1 cellular context compared by ENCODE assay signal in genomic region chr2:32039447-32040219, GRCh38.
TF ChIP-seq lines count a peak whose summit lies in the region.

Gene DPY30 (minus strand): TSS chr2:32039805. CDS start chr2:32039456, 349 bp downstream.

TF ChIP-seq in K562, 482 proteins besides CTCF, POLR2A, EP300 and RAD21 (continued from another document and continues in another):
- TF ChIP-seq, protein P1, sequence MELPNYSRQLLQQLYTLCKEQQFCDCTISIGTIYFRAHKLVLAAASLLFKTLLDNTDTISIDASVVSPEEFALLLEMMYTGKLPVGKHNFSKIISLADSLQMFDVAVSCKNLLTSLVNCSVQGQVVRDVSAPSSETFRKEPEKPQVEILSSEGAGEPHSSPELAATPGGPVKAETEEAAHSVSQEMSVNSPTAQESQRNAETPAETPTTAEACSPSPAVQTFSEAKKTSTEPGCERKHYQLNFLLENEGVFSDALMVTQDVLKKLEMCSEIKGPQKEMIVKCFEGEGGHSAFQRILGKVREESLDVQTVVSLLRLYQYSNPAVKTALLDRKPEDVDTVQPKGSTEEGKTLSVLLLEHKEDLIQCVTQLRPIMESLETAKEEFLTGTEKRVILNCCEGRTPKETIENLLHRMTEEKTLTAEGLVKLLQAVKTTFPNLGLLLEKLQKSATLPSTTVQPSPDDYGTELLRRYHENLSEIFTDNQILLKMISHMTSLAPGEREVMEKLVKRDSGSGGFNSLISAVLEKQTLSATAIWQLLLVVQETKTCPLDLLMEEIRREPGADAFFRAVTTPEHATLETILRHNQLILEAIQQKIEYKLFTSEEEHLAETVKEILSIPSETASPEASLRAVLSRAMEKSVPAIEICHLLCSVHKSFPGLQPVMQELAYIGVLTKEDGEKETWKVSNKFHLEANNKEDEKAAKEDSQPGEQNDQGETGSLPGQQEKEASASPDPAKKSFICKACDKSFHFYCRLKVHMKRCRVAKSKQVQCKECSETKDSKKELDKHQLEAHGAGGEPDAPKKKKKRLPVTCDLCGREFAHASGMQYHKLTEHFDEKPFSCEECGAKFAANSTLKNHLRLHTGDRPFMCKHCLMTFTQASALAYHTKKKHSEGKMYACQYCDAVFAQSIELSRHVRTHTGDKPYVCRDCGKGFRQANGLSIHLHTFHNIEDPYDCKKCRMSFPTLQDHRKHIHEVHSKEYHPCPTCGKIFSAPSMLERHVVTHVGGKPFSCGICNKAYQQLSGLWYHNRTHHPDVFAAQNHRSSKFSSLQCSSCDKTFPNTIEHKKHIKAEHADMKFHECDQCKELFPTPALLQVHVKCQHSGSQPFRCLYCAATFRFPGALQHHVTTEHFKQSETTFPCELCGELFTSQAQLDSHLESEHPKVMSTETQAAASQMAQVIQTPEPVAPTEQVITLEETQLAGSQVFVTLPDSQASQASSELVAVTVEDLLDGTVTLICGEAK (IDR thresholded peaks at IDR 0.05) = peak; percentile 38; the same call in 1 of the 2 replicates
- TF ChIP-seq, protein P1 (CRISPR knock-in tag; IDR thresholded peaks at IDR 0.05) = no peak
- TF ChIP-seq POLR2B (IDR thresholded peaks at IDR 0.05; ENCODE audit: low read depth, partially characterized antibody) (peak; percentile 97), POLR2AphosphoS5 (IDR thresholded peaks at IDR 0.05; ENCODE audit: control insufficient read depth, insufficient read depth, low read depth, low read length) (peak; percentile 91), CREB5 (CRISPR knock-in tag; IDR thresholded peaks at IDR 0.05) (no peak), SMC3 (conservative IDR thresholded peaks at IDR 0.05; ENCODE audit: insufficient read depth, low read depth, low read length) (0 out of 2 replicates have a peak, but pooled peaks have one; percentile 2), RCOR1 (IDR thresholded peaks at IDR 0.05; ENCODE audit: borderline replicate concordance in 1 of 2, low read depth in 2 of 2, low read length in 2 of 2) (peak in 1 of 2 experiments; percentile 73; a peak in 2 of 4 replicates), SNIP1 (IDR thresholded peaks at IDR 0.05; ENCODE audit: low read depth) (no peak), KDM2B (CRISPR knock-in tag; IDR thresholded peaks at IDR 0.05) (no peak), ATF7 (IDR thresholded peaks at IDR 0.05) (peak; percentile 77), ZNF77 (CRISPR knock-in tag; IDR thresholded peaks at IDR 0.05) (no peak), ZBTB17 (CRISPR knock-in tag; IDR thresholded peaks at IDR 0.05) (peak; percentile 99), CBX8 (IDR thresholded peaks at IDR 0.05; ENCODE audit: borderline replicate concordance, extremely low read depth, low read depth, low read length, poor library complexity, severe bottlenecking) (no peak), NUFIP1 (IDR thresholded peaks at IDR 0.05; ENCODE audit: partially characterized antibody) (peak; percentile 56), ADNP (tag; IDR thresholded peaks at IDR 0.05) (no peak), GABPB1 (CRISPR knock-in tag; IDR thresholded peaks at IDR 0.05) (peak; percentile 57; the same call in 1 of the 2 replicates), ZNF561 (CRISPR knock-in tag; conservative IDR thresholded peaks at IDR 0.05) (no peak), CBX1 (IDR thresholded peaks at IDR 0.05; ENCODE audit: low read depth) (peak; percentile 84; the same call in 1 of the 2 replicates), SMAD1 (IDR thresholded peaks at IDR 0.05; ENCODE audit: low read depth, low read length, partially characterized antibody) (no peak), ZEB2 (IDR thresholded peaks at IDR 0.05) (peak; percentile 13; the same call in 1 of the 2 replicates), ZNF57 (CRISPR knock-in tag; IDR thresholded peaks at IDR 0.05) (no peak), RBBP5 (IDR thresholded peaks at IDR 0.05; ENCODE audit: borderline replicate concordance, insufficient read depth, low read length, poor library complexity, severe bottlenecking) (peak; percentile 99), SPI1 (IDR thresholded peaks at IDR 0.05; ENCODE audit: borderline replicate concordance, low read depth, low read length) (peak; percentile 32; the same call in 1 of the 2 replicates)
- TF ChIP-seq, protein P2, sequence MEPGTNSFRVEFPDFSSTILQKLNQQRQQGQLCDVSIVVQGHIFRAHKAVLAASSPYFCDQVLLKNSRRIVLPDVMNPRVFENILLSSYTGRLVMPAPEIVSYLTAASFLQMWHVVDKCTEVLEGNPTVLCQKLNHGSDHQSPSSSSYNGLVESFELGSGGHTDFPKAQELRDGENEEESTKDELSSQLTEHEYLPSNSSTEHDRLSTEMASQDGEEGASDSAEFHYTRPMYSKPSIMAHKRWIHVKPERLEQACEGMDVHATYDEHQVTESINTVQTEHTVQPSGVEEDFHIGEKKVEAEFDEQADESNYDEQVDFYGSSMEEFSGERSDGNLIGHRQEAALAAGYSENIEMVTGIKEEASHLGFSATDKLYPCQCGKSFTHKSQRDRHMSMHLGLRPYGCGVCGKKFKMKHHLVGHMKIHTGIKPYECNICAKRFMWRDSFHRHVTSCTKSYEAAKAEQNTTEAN (CRISPR knock-in tag; IDR thresholded peaks at IDR 0.05) = no peak
- TF ChIP-seq, protein P3, sequence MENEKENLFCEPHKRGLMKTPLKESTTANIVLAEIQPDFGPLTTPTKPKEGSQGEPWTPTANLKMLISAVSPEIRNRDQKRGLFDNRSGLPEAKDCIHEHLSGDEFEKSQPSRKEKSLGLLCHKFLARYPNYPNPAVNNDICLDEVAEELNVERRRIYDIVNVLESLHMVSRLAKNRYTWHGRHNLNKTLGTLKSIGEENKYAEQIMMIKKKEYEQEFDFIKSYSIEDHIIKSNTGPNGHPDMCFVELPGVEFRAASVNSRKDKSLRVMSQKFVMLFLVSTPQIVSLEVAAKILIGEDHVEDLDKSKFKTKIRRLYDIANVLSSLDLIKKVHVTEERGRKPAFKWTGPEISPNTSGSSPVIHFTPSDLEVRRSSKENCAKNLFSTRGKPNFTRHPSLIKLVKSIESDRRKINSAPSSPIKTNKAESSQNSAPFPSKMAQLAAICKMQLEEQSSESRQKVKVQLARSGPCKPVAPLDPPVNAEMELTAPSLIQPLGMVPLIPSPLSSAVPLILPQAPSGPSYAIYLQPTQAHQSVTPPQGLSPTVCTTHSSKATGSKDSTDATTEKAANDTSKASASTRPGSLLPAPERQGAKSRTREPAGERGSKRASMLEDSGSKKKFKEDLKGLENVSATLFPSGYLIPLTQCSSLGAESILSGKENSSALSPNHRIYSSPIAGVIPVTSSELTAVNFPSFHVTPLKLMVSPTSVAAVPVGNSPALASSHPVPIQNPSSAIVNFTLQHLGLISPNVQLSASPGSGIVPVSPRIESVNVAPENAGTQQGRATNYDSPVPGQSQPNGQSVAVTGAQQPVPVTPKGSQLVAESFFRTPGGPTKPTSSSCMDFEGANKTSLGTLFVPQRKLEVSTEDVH (IDR thresholded peaks at IDR 0.05; ENCODE audit: low read depth, partially characterized antibody) = no peak
- TF ChIP-seq, protein P4, sequence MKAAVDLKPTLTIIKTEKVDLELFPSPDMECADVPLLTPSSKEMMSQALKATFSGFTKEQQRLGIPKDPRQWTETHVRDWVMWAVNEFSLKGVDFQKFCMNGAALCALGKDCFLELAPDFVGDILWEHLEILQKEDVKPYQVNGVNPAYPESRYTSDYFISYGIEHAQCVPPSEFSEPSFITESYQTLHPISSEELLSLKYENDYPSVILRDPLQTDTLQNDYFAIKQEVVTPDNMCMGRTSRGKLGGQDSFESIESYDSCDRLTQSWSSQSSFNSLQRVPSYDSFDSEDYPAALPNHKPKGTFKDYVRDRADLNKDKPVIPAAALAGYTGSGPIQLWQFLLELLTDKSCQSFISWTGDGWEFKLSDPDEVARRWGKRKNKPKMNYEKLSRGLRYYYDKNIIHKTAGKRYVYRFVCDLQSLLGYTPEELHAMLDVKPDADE (conservative IDR thresholded peaks at IDR 0.05; ENCODE audit: control insufficient read depth, low read depth, low read length) = 0 out of 2 replicates have a peak, but pooled peaks have one; percentile 2
- TF ChIP-seq, protein P5, sequence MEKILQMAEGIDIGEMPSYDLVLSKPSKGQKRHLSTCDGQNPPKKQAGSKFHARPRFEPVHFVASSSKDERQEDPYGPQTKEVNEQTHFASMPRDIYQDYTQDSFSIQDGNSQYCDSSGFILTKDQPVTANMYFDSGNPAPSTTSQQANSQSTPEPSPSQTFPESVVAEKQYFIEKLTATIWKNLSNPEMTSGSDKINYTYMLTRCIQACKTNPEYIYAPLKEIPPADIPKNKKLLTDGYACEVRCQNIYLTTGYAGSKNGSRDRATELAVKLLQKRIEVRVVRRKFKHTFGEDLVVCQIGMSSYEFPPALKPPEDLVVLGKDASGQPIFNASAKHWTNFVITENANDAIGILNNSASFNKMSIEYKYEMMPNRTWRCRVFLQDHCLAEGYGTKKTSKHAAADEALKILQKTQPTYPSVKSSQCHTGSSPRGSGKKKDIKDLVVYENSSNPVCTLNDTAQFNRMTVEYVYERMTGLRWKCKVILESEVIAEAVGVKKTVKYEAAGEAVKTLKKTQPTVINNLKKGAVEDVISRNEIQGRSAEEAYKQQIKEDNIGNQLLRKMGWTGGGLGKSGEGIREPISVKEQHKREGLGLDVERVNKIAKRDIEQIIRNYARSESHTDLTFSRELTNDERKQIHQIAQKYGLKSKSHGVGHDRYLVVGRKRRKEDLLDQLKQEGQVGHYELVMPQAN (IDR thresholded peaks at IDR 0.05; ENCODE audit: borderline replicate concordance) = no peak
- TF ChIP-seq, protein P6, sequence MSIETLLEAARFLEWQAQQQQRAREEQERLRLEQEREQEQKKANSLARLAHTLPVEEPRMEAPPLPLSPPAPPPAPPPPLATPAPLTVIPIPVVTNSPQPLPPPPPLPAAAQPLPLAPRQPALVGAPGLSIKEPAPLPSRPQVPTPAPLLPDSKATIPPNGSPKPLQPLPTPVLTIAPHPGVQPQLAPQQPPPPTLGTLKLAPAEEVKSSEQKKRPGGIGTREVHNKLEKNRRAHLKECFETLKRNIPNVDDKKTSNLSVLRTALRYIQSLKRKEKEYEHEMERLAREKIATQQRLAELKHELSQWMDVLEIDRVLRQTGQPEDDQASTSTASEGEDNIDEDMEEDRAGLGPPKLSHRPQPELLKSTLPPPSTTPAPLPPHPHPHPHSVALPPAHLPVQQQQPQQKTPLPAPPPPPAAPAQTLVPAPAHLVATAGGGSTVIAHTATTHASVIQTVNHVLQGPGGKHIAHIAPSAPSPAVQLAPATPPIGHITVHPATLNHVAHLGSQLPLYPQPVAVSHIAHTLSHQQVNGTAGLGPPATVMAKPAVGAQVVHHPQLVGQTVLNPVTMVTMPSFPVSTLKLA (conservative IDR thresholded peaks at IDR 0.05) = peak; percentile 56 to 79; a peak in 3 of 4 replicates
- TF ChIP-seq, protein P7, sequence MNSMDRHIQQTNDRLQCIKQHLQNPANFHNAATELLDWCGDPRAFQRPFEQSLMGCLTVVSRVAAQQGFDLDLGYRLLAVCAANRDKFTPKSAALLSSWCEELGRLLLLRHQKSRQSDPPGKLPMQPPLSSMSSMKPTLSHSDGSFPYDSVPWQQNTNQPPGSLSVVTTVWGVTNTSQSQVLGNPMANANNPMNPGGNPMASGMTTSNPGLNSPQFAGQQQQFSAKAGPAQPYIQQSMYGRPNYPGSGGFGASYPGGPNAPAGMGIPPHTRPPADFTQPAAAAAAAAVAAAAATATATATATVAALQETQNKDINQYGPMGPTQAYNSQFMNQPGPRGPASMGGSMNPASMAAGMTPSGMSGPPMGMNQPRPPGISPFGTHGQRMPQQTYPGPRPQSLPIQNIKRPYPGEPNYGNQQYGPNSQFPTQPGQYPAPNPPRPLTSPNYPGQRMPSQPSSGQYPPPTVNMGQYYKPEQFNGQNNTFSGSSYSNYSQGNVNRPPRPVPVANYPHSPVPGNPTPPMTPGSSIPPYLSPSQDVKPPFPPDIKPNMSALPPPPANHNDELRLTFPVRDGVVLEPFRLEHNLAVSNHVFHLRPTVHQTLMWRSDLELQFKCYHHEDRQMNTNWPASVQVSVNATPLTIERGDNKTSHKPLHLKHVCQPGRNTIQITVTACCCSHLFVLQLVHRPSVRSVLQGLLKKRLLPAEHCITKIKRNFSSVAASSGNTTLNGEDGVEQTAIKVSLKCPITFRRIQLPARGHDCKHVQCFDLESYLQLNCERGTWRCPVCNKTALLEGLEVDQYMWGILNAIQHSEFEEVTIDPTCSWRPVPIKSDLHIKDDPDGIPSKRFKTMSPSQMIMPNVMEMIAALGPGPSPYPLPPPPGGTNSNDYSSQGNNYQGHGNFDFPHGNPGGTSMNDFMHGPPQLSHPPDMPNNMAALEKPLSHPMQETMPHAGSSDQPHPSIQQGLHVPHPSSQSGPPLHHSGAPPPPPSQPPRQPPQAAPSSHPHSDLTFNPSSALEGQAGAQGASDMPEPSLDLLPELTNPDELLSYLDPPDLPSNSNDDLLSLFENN (IDR thresholded peaks at IDR 0.05; ENCODE audit: low read depth in 2 of 2, low read length in 2 of 2) = peak; percentile 67 to 83; a peak in 2 of 4 replicates
